Comparison of ENCODE assay signal across 10 cellular contexts in genomic region chr9:127637322-127637847, GRCh38. TPM values are rescaled to one million over a fixed set of nuclear protein-coding genes. Genes with fewer than 3 reads are reported as not detected.
DNase-seq lines count a peak whose midpoint lies in the region; ATAC-seq, FAIRE-seq and TF ChIP-seq lines count a peak whose summit lies in the region.
"Had no signal": no experiment of that assay in that cellular context is flagged by ENCODE, and none has a peak within 500 bp of the region (broad histone marks: within the 10 kb centered on the region; RNA-seq: fewer than 3 reads in every experiment).

No MANE protein-coding gene starts in this region.

- intact Hi-C loops in Right ventricle myocardium inferior (cut with DNase I), result no loop called here
- intact Hi-C loops in cardiac septum (cut with DNase I), result no loop called here
- intact Hi-C loops in K562 (cut with micrococcal nuclease), result no loop called here
- intact Hi-C loops in left lung (cut with DNase I), result no loop called here

- H3K9me1 ChIP-seq in K562 (ENCODE audit: control insufficient read depth, insufficient read depth, low read length), result no peaks in the 10 kb centered on the region

- TF ChIP-seq EP300 in K562 (IDR thresholded peaks at IDR 0.05; ENCODE audit: low read length), result no peak

- H3K36me3 Mint-ChIP-seq in nephron progenitor cell (ENCODE audit: low read depth), result no peaks in the 10 kb centered on the region
- H3K36me3 Mint-ChIP-seq: activated CD8-positive, alpha-beta memory T cell treated with anti-CD3 and anti-CD28 coated beads, Interleukin-2, amount 10 ng/mL, durations not matched to agents 7 days and 5 days had no signal

- no peak overlapping the region for H3K4me2 ChIP-seq in K562 (ENCODE audit: insufficient read depth, low read length)

- H4K20me1 ChIP-seq in K562 (replicated peaks; ENCODE audit: control insufficient read depth, insufficient read depth, low read length), result no peaks in the 10 kb centered on the region

- peak; percentile 62 for ATAC-seq in Right ventricle myocardium inferior
- ATAC-seq in K562, result peak; percentile 78
- ATAC-seq in left lung, result peak; percentile 57
- no peak for ATAC-seq in GM21367 (IDR thresholded peaks at IDR 0.05; ENCODE audit: unreplicated experiment)
- no peak for ATAC-seq in HG02759 (IDR thresholded peaks at IDR 0.05; ENCODE audit: unreplicated experiment)
- no peak for ATAC-seq in GM18907 (IDR thresholded peaks at IDR 0.05; ENCODE audit: unreplicated experiment)
- ATAC-seq: activated CD8-positive, alpha-beta memory T cell treated with anti-CD3 and anti-CD28 coated beads, Interleukin-2, amount 10 ng/mL, durations not matched to agents 7 days and 5 days had no signal

- H3K4me1 ChIP-seq in K562 (replicated peaks in 1 of 2; ENCODE audit: control insufficient read depth in 2 of 2, insufficient read depth in 2 of 2, low read length in 2 of 2) (peaks cover 0 to 10% of the 10 kb centered on the region in 2 experiments; a peak in 2 of 5 replicates), left lung (peaks cover 2 to 23% of the 10 kb centered on the region in 2 donors)

- 8% methylated on average over 11 of the region's 11 CpGs for WGBS in K562 (ENCODE audit: insufficient coverage, low coverage, missing lambda C conversion rate)

- no peaks in the 10 kb centered on the region; the same call in 2 of the 3 replicates for H3K79me2 ChIP-seq in K562 (ENCODE audit: control insufficient read depth, insufficient read depth, low read length)

- POLR2A ChIA-PET in K562 (lab: Yijun Ruan, JAX), result no interaction called here

- H3K4me3 Mint-ChIP-seq in nephron progenitor cell, result no peak overlapping the region
- H3K4me3 Mint-ChIP-seq: activated CD8-positive, alpha-beta memory T cell treated with anti-CD3 and anti-CD28 coated beads, Interleukin-2, amount 10 ng/mL, durations not matched to agents 7 days and 5 days had no signal

- H3K27ac ChIP-seq in K562 (ENCODE audit: extremely low read depth, low read depth, low read length), result no peak overlapping the region
- peak overlapping the region; percentile 47 to 63 for H3K27ac ChIP-seq in left lung

- H3K9me3 Mint-ChIP-seq in nephron progenitor cell, result no peaks in the 10 kb centered on the region

- H3K27me3 ChIP-seq in K562 (ENCODE audit: control insufficient read depth in 2 of 2, insufficient read depth in 2 of 2, low read length in 2 of 2) (no peaks in the 10 kb centered on the region), left lung (no peaks in the 10 kb centered on the region)

- no peak overlapping the region for H3K4me3 ChIP-seq in K562
- no peak overlapping the region for H3K4me3 ChIP-seq in left lung

- BruUV-seq in K562 (replicated peaks; lab: Mats Ljungman, UMichigan), result no TSS peak

- H3K27ac Mint-ChIP-seq in nephron progenitor cell, result no peak overlapping the region
- H3K27ac Mint-ChIP-seq: activated CD8-positive, alpha-beta memory T cell treated with anti-CD3 and anti-CD28 coated beads, Interleukin-2, amount 10 ng/mL, durations not matched to agents 7 days and 5 days had no signal

- in situ Hi-C loops in K562 (cut with MboI), result no loop called here

- no peak for TF ChIP-seq RAD21 in K562 (CRISPR knock-in tag; conservative IDR thresholded peaks at IDR 0.05 in 1 of 2, IDR thresholded peaks at IDR 0.05 in 1 of 2)

- FAIRE-seq in K562 (lab: Jason Lieb, UNC), result peak; percentile 70

- TF ChIP-seq POLR2A in K562 (conservative IDR thresholded peaks at IDR 0.05), result no peak

- H3K27me3 Mint-ChIP-seq in nephron progenitor cell (ENCODE audit: low read depth, poor library complexity), result no peaks in the 10 kb centered on the region

- no peaks in the 10 kb centered on the region for H3K36me3 ChIP-seq in K562 (ENCODE audit: control insufficient read depth, insufficient read depth, low read length)
- H3K36me3 ChIP-seq in left lung, result no peaks in the 10 kb centered on the region

- no peak overlapping the region for H2AFZ ChIP-seq in K562 (ENCODE audit: low read depth, low read length)

- CTCF ChIA-PET in K562 (lab: Yijun Ruan, JAX; ENCODE audit: low intra/inter-chr PET ratio), result no interaction called here

- H3K9me3 ChIP-seq in K562 (replicated peaks; ENCODE audit: control insufficient read depth, insufficient read depth, low read depth, low read length) (no peaks in the 10 kb centered on the region), left lung (no peaks in the 10 kb centered on the region)

- DNase-seq in Right ventricle myocardium inferior (ENCODE audit: missing footprints), result no peak
- no peak for DNase-seq in cardiac septum (ENCODE audit: low spot score)
- peak in 1 of 4 experiments; percentile 54 for DNase-seq in K562 (ENCODE audit: extremely low read depth in 1 of 4, low spot score in 3 of 4)
- no peak for DNase-seq in left lung
- no peak for DNase-seq in nephron progenitor cell
- DNase-seq: activated CD8-positive, alpha-beta memory T cell treated with anti-CD3 and anti-CD28 coated beads, Interleukin-2, amount 10 ng/mL, durations not matched to agents 7 days and 5 days; hypothalamus had no signal

- H3K9ac ChIP-seq in K562 (ENCODE audit: insufficient read depth in 1 of 2, low read depth in 2 of 2, low read length in 2 of 2), result no peak overlapping the region

- peaks cover 7% of the 10 kb centered on the region for H3K4me1 Mint-ChIP-seq in nephron progenitor cell

- TF ChIP-seq CTCF in K562 (IDR thresholded peaks at IDR 0.05 in 2 of 3, conservative IDR thresholded peaks at IDR 0.05 in 1 of 3; ENCODE audit: insufficient read depth in 2 of 3, low read depth in 1 of 3, low read length in 3 of 3), result no peak
- no peak for TF ChIP-seq CTCF in left lung (IDR thresholded peaks at IDR 0.05)
- TF ChIP-seq CTCF in nephron progenitor cell (IDR thresholded peaks at IDR 0.05), result no peak

TF ChIP-seq in K562, 482 proteins besides CTCF, POLR2A, EP300 and RAD21 (continues in another document):
- no peak for TF ChIP-seq ATF4 (CRISPR knock-in tag; IDR thresholded peaks at IDR 0.05)
- no peak for TF ChIP-seq SMARCB1 (IDR thresholded peaks at IDR 0.05; ENCODE audit: insufficient read length, low read depth)
- no peak for TF ChIP-seq PHF8 (IDR thresholded peaks at IDR 0.05; ENCODE audit: borderline replicate concordance, low read length)

RNA-seq across cellular contexts. Expression of gene STXBP1, which starts 25.3 kb away (rescaled TPM):
- total RNA-seq in Right ventricle myocardium inferior, result 51.5 TPM
- total RNA-seq in cardiac septum, result 46.6 TPM
- total RNA-seq in K562 (2011; cell fraction: chromatin; rRNA removed; ENCODE audit: low replicate concordance), result 36.4 and 43.1 TPM in 2 replicates
- total RNA-seq in K562 (2011; cell fraction: nucleolus; rRNA removed), result 15.3 and 19.2 TPM in 2 replicates
- 30.8 and 40.9 TPM in 2 replicates for total RNA-seq in K562 (2011; cell fraction: nucleoplasm; rRNA removed)
- 9.7 and 14.7 TPM in 2 replicates for total RNA-seq in K562 (2014; rRNA removed)
- total RNA-seq in K562 (2014; rRNA removed; fragmentation: Illumina TruSeq; extraction: Trizol), result 5.6 and 6.0 TPM in 2 replicates
- 4.4 and 4.6 TPM in 2 replicates for total RNA-seq in K562 (2015; rRNA removed; fragmentation: Illumina TruSeq; extraction: Trizol)
- 32.5 and 35.1 TPM in 2 replicates for total RNA-seq in K562 (2021)
- polyA plus RNA-seq in K562 (2011; rRNA removed), result 11.1 and 15.9 TPM in 2 replicates
- polyA plus RNA-seq in K562 (2011; cell fraction: cytosol; rRNA removed), result 9.6 and 10.4 TPM in 2 replicates
- polyA plus RNA-seq in K562 (2011; cell fraction: nucleus; rRNA removed), result 19.9 and 22.9 TPM in 2 replicates
- polyA plus RNA-seq in K562 (2012), result 24.2 and 28.8 TPM in 2 replicates
- 20.2 and 23.8 TPM in 2 replicates for polyA plus RNA-seq in K562 (2014; fragmentation: Illumina TruSeq; extraction: Trizol)
- 1 to 10 TPM; 6.2 to 8.1 TPM for polyA plus RNA-seq in K562 (2014; fragmentation: Nextera tagmentation; extraction: Ambion mirVana)
- polyA plus RNA-seq in K562 (2014; rRNA removed), result 10.9 and 12.7 TPM in 2 replicates
- 9.1 and 12.1 TPM in 2 replicates for polyA minus RNA-seq in K562 (2011; rRNA and poly(A)+ RNA removed)
- polyA minus RNA-seq in K562 (2011; cell fraction: cytosol; rRNA and poly(A)+ RNA removed), result 15.6 and 23.9 TPM in 2 replicates
- polyA minus RNA-seq in K562 (2011; cell fraction: nucleus; rRNA and poly(A)+ RNA removed), result 7.0 and 13.6 TPM in 2 replicates
- total RNA-seq in left lung, result 10 to 100 TPM; 63.0 to 76.7 TPM

Comparison
In these comparisons a context has a peak if more than half of its experiments do, and no peak if none do; other contexts are left out.
1. ATAC-seq: peak in Right ventricle myocardium inferior (single experiment), K562 (single experiment) and left lung (single experiment); none in GM21367 (single experiment), HG02759 (single experiment) and GM18907 (single experiment).